15 cellular contexts compared by ENCODE assay signal in the genomic region with DNA sequence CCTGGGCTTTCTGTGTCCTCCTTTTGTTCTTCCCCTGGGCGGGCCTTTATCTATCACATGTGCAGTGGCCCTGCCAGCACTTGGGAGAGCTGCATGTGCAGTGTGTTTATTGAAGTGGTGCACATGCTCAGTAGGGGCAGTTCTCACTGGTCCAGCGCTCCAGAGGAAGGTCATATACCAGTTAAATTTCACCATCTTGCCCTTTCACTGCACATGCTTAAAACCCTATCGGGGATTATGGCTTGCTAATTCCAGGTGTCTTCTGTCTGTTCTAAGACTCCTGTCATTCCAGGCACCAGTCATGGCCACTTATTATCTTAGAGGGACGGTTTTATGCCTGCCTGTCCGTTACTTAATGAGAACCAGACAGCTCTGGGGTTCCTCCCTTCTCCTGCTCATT. TPM values are rescaled to one million over a fixed set of nuclear protein-coding genes. Genes with fewer than 3 reads are reported as not detected.
"Had no signal": no experiment of that assay in that cellular context is flagged by ENCODE, and none has a peak within 500 bp of the region (broad histone marks: within the 10 kb centered on the region; RNA-seq: fewer than 3 reads in every experiment).

No MANE protein-coding gene starts in this region.

- H3K27me3 ChIP-seq: gastrocnemius medialis, pancreas, tibial nerve had no signal

- H3K27ac Mint-ChIP-seq: activated B cell treated with CpG ODN at 0.5 μM for 24 hours; activated naive CD8-positive, alpha-beta T cell treated with anti-CD3 and anti-CD28 coated beads for 36 hours; activated T-cell treated with anti-CD3 and anti-CD28 coated beads, Interleukin-2, amount 50 U/mL, for 24 hours; T-helper 1 cell treated with Interleukin-12 subunit alpha and Interleukin-12 subunit beta and Interleukin-4 antibody, amounts not matched to agents 30 μg/mL and 1 μg/mL, for 36 hours had no signal

- H3K4me1 Mint-ChIP-seq: activated naive CD8-positive, alpha-beta T cell treated with anti-CD3 and anti-CD28 coated beads for 36 hours had no signal

- H3K9me3 Mint-ChIP-seq: activated B cell treated with CpG ODN at 0.5 μM for 24 hours; activated naive CD8-positive, alpha-beta T cell treated with anti-CD3 and anti-CD28 coated beads for 36 hours; activated T-cell treated with anti-CD3 and anti-CD28 coated beads, Interleukin-2, amount 50 U/mL, for 24 hours; memory B cell; T-helper 1 cell treated with Interleukin-12 subunit alpha and Interleukin-12 subunit beta and Interleukin-4 antibody, amounts not matched to agents 30 μg/mL and 1 μg/mL, for 36 hours had no signal

- H3K4me1 ChIP-seq: gastrocnemius medialis, pancreas, tibial nerve had no signal

- H3K27me3 Mint-ChIP-seq: activated B cell treated with CpG ODN at 0.5 μM for 24 hours; activated naive CD8-positive, alpha-beta T cell treated with anti-CD3 and anti-CD28 coated beads for 36 hours; activated T-cell treated with anti-CD3 and anti-CD28 coated beads, Interleukin-2, amount 50 U/mL, for 24 hours; memory B cell had no signal

- H3K27ac ChIP-seq: gastrocnemius medialis, pancreas, skin epidermis, tibial nerve had no signal

- DNase-seq: activated B cell treated with CpG ODN at 0.5 μM for 24 hours; activated CD4-positive, alpha-beta T cell treated with anti-CD3 and anti-CD28 coated beads, Interleukin-2, amount 50 U/mL, for 1 hour; activated effector memory CD4-positive, alpha-beta T cell treated with Interleukin-2 at 50 U/mL for 16 hours; activated naive CD8-positive, alpha-beta T cell treated with anti-CD3 and anti-CD28 coated beads for 36 hours; activated T-cell treated with anti-CD3 and anti-CD28 coated beads, Interleukin-2, amount 50 U/mL, for 24 hours; aorta; gastrocnemius medialis; hypothalamus; pancreas had no signal

- H3K9me3 ChIP-seq: gastrocnemius medialis, pancreas, tibial nerve had no signal

- H3K36me3 ChIP-seq: pancreas had no signal

- ATAC-seq: gastrocnemius medialis, left lobe of liver, pancreas, SK-N-SH treated with all-trans-retinoic acid at 6 μM for 48 hours had no signal

- H3K4me3 Mint-ChIP-seq: activated B cell treated with CpG ODN at 0.5 μM for 24 hours; activated naive CD8-positive, alpha-beta T cell treated with anti-CD3 and anti-CD28 coated beads for 36 hours; activated T-cell treated with anti-CD3 and anti-CD28 coated beads, Interleukin-2, amount 50 U/mL, for 24 hours; memory B cell; T-helper 1 cell treated with Interleukin-12 subunit alpha and Interleukin-12 subunit beta and Interleukin-4 antibody, amounts not matched to agents 30 μg/mL and 1 μg/mL, for 36 hours had no signal

- H3K4me3 ChIP-seq: gastrocnemius medialis, pancreas, skin epidermis, tibial nerve had no signal

RNA-seq across cellular contexts. Expression of gene ROPN1B, which starts 52.2 kb away (rescaled TPM):
- total RNA-seq: activated B cell treated with CpG ODN at 0.5 μM for 24 hours; activated naive CD8-positive, alpha-beta T cell treated with anti-CD3 and anti-CD28 coated beads for 36 hours had no signal
